12 cellular contexts compared by ENCODE assay signal in genomic region chr10:35453855-35454532, GRCh38.
A peak's percentile ranks its signal among the peaks of the same experiment; 100 is the strongest.
DNase-seq lines count a peak whose midpoint lies in the region; ATAC-seq and TF ChIP-seq lines count a peak whose summit lies in the region.
"Had no signal": no experiment of that assay in that cellular context is flagged by ENCODE, and none has a peak within 500 bp of the region (broad histone marks: within the 10 kb centered on the region; RNA-seq: fewer than 3 reads in every experiment).

No MANE protein-coding gene starts in this region.

- peak overlapping the region; percentile 74 for H3K27ac ChIP-seq in RWPE2 (ENCODE audit: poor library complexity, severe bottlenecking)
- H3K27ac ChIP-seq in osteoblast (ENCODE audit: low read depth, low read length): peak overlapping the region; percentile 62
- H3K27ac ChIP-seq: epithelial cell of prostate, HL-60 had no signal

- ATAC-seq in RWPE2 (ENCODE audit: low read depth): peak; percentile 88
- no peak for ATAC-seq in GM18867 (IDR thresholded peaks at IDR 0.05; ENCODE audit: unreplicated experiment)
- no peak for ATAC-seq in GM21367 (IDR thresholded peaks at IDR 0.05; ENCODE audit: unreplicated experiment)

- H3K36me3 ChIP-seq in RWPE2 (ENCODE audit: low read depth) (no peaks in the 10 kb centered on the region), osteoblast (ENCODE audit: insufficient read depth, low read length) (no peaks in the 10 kb centered on the region)

- peaks cover 91% of the 10 kb centered on the region for H3K79me2 ChIP-seq in osteoblast (ENCODE audit: insufficient read depth, low read length)

- peak overlapping the region; percentile 90 for H3K4me2 ChIP-seq in osteoblast (ENCODE audit: insufficient read depth, low read length)

- H3K9me3 ChIP-seq in RWPE2 (ENCODE audit: severe bottlenecking) (no peaks in the 10 kb centered on the region), osteoblast (ENCODE audit: low read depth, low read length) (no peaks in the 10 kb centered on the region)

- peaks cover 43% of the 10 kb centered on the region for H4K20me1 ChIP-seq in osteoblast (ENCODE audit: insufficient read depth, low read length)

- H3K4me3 ChIP-seq in RWPE2 (ENCODE audit: severe bottlenecking) (no peak overlapping the region), fibroblast of the aortic adventitia (ENCODE audit: low read depth, low read length) (peak overlapping the region; percentile 47), osteoblast (ENCODE audit: insufficient read depth, low read length) (peak overlapping the region; percentile 61)

- TF ChIP-seq CTCF in RWPE2 (IDR thresholded peaks at IDR 0.05; ENCODE audit: poor library complexity, severe bottlenecking) (no peak), fibroblast of the aortic adventitia (IDR thresholded peaks at IDR 0.05; ENCODE audit: insufficient read depth, low read length) (no peak), osteoblast (IDR thresholded peaks at IDR 0.05; ENCODE audit: extremely low read depth, low read depth, low read length) (no peak)

- no peak overlapping the region for H2AFZ ChIP-seq in osteoblast (ENCODE audit: low read length)

- DNase-seq in CD1c-positive myeloid dendritic cell (ENCODE audit: extremely low spot score) (peak; percentile 69), RWPE2 (ENCODE audit: low spot score) (no peak), fibroblast of the aortic adventitia (ENCODE audit: low read depth) (peak; percentile 78), osteoblast (ENCODE audit: insufficient read length, low spot score, missing footprints) (no peak), cerebellar cortex (ENCODE audit: low spot score) (no peak), ecto neural progenitor cell (ENCODE audit: low spot score) (no peak)
- DNase-seq: CD4-positive, alpha-beta T cell; T-helper 2 cell had no signal

- H3K4me1 ChIP-seq in RWPE2 (ENCODE audit: insufficient read depth, poor library complexity, severe bottlenecking) (peaks cover 31% of the 10 kb centered on the region), osteoblast (ENCODE audit: insufficient read depth, low read length) (peaks cover 41% of the 10 kb centered on the region)

- H3K27me3 ChIP-seq in RWPE2 (ENCODE audit: insufficient read depth, poor library complexity, severe bottlenecking) (no peaks in the 10 kb centered on the region), osteoblast (ENCODE audit: insufficient read depth, low read length) (no peaks in the 10 kb centered on the region)

Comparison
In these comparisons a context has a peak if more than half of its experiments do, and no peak if none do; other contexts are left out.
1. DNase-seq: peak in CD1c-positive myeloid dendritic cell (single experiment) and fibroblast of the aortic adventitia (single experiment); none in RWPE2 (single experiment), osteoblast (single experiment), cerebellar cortex (single experiment) and ecto neural progenitor cell (single experiment).